In genomic region chrX:135453381-135453780, GRCh38 we compare ENCODE assay signal across 2 cellular contexts.
TF ChIP-seq lines count a peak whose summit lies in the region.

No MANE protein-coding gene starts in this region.

TF ChIP-seq in HCT116, 20 proteins besides CTCF, POLR2A, EP300 and RAD21 (continued from another document):
- TF ChIP-seq REST (IDR thresholded peaks at IDR 0.05; ENCODE audit: low read depth) (no peak), ELF1 (IDR thresholded peaks at IDR 0.05; ENCODE audit: borderline replicate concordance, low read depth) (no peak), ZBTB33 (IDR thresholded peaks at IDR 0.05; ENCODE audit: extremely low read depth, insufficient replicate concordance, low read length) (no peak), TCF7L2 (IDR thresholded peaks at IDR 0.05; ENCODE audit: borderline replicate concordance, extremely low read depth, insufficient read depth, insufficient read length) (no peak), EZH2 (IDR thresholded peaks at IDR 0.05) (no peak), SRF (IDR thresholded peaks at IDR 0.05; ENCODE audit: low read depth) (no peak), JUND (IDR thresholded peaks at IDR 0.05) (no peak), SIN3A (IDR thresholded peaks at IDR 0.05; ENCODE audit: low read depth) (no peak), POLR2AphosphoS5 (IDR thresholded peaks at IDR 0.05; ENCODE audit: low read depth, low read length) (no peak), ZFX (IDR thresholded peaks at IDR 0.05) (no peak), SP1 (IDR thresholded peaks at IDR 0.05; ENCODE audit: low read depth) (no peak), CBX3 (IDR thresholded peaks at IDR 0.05; ENCODE audit: low read depth) (no peak), ATF3 (IDR thresholded peaks at IDR 0.05) (no peak), EGR1 (IDR thresholded peaks at IDR 0.05; ENCODE audit: low read depth) (no peak)

TF ChIP-seq in K562, 482 proteins besides CTCF, POLR2A, EP300 and RAD21:
- TF ChIP-seq RNF219 (CRISPR knock-in tag; IDR thresholded peaks at IDR 0.05) (no peak), MYNN (IDR thresholded peaks at IDR 0.05) (no peak), MYNN (CRISPR knock-in tag; IDR thresholded peaks at IDR 0.05) (no peak)
